9 cellular contexts compared by ENCODE assay signal in genomic region chr14:35229495-35230089, GRCh38.
DNase-seq lines count a peak whose midpoint lies in the region; ATAC-seq and TF ChIP-seq lines count a peak whose summit lies in the region.
"Had no signal": no experiment of that assay in that cellular context is flagged by ENCODE, and none has a peak within 500 bp of the region (broad histone marks: within the 10 kb centered on the region; RNA-seq: fewer than 3 reads in every experiment).

No MANE protein-coding gene starts in this region.

- H3K9ac ChIP-seq in BLaER1 treated with 17β-estradiol and CSF1 and Interleukin-3, amounts not matched to agents 10 nM and 100 nM = 0 out of 22 replicates have a peak overlapping the region, but pooled peaks of 2 of the 11 experiments have one; percentile 0 to 5
- no peak overlapping the region for H3K9ac ChIP-seq in PC-3 (ENCODE audit: low read length)

- no peaks in the 10 kb centered on the region for H3K9me3 ChIP-seq in BLaER1 treated with 17β-estradiol and CSF1 and Interleukin-3, amounts not matched to agents 10 nM and 100 nM (replicated peaks in 1 of 11)
- no peaks in the 10 kb centered on the region for H3K9me3 ChIP-seq in PC-3 (ENCODE audit: low read length)
- H3K9me3 ChIP-seq: tibial nerve had no signal

- CTCF ChIA-PET in PC-3 (lab: Charles Lee) = interaction anchor here (0.5 to 1.5 kb wide), 11 partner anchors 14 to 364 kb away, joined by 3 to 9 read pairs (median 3); no protein-coding TSS in a partner anchor

- peaks cover 0 to 19% (median 0%) of the 10 kb centered on the region in 11 experiments; a peak in 2 of 22 replicates for H3K36me3 ChIP-seq in BLaER1 treated with 17β-estradiol and CSF1 and Interleukin-3, amounts not matched to agents 10 nM and 100 nM
- no peaks in the 10 kb centered on the region for H3K36me3 ChIP-seq in PC-3 (ENCODE audit: low read depth, low read length)
- H3K36me3 ChIP-seq: tibial nerve had no signal

- no peaks in the 10 kb centered on the region; a peak in 2 of 22 replicates for H4K20me1 ChIP-seq in BLaER1 treated with 17β-estradiol and CSF1 and Interleukin-3, amounts not matched to agents 10 nM and 100 nM
- H4K20me1 ChIP-seq in PC-3 (ENCODE audit: low read length) = no peaks in the 10 kb centered on the region

- no peak overlapping the region for H3K4me3 ChIP-seq in BLaER1 treated with 17β-estradiol and CSF1 and Interleukin-3, amounts not matched to agents 10 nM and 100 nM
- H3K4me3 ChIP-seq in PC-3 (ENCODE audit: low read length) (no peak overlapping the region), fibroblast of villous mesenchyme (ENCODE audit: low read depth, low read length) (no peak overlapping the region), foreskin fibroblast (ENCODE audit: low read depth in 1 of 2, low read length in 2 of 2) (no peak overlapping the region)
- H3K4me3 ChIP-seq: tibial nerve had no signal

- H3K9me2 ChIP-seq in PC-3 (replicated peaks; ENCODE audit: low read length) = no peaks in the 10 kb centered on the region

- intact Hi-C loops in PC-3 (cut with micrococcal nuclease) (loop anchor here (1.0 to 10.0 kb wide), 4 partner anchors 21 to 455 kb away; partner anchors contain the start of gene PSMA6), Right ventricle myocardium superior (cut with DNase I) (no loop called here)

- H3K79me2 ChIP-seq in PC-3 (ENCODE audit: low read length) = no peaks in the 10 kb centered on the region

- POLR2A ChIA-PET in PC-3 (lab: Charles Lee; ENCODE audit: unreplicated experiment) = interaction anchor here (0.6 to 1.0 kb wide), 5 partner anchors 32 to 786 kb away, joined by 3 to 6 read pairs (median 3); no protein-coding TSS in a partner anchor

- H3K4me2 ChIP-seq in BLaER1 treated with 17β-estradiol and CSF1 and Interleukin-3, amounts not matched to agents 10 nM and 100 nM = peak overlapping the region in 10 of 11 experiments; percentile 1 to 78 (median 42); a peak in 16 of 22 replicates
- 0 out of 2 replicates have a peak overlapping the region, but pooled peaks have one; percentile 14 for H3K4me2 ChIP-seq in PC-3 (ENCODE audit: low read length)

- no TSS peak for BruUV-seq in PC-3 (replicated peaks; lab: Mats Ljungman, UMichigan)

- DNase-seq in PC-3 (peak; percentile 61), fibroblast of villous mesenchyme (ENCODE audit: low read depth) (peak; percentile 15), foreskin fibroblast (no peak), NCI-H187 (lab: John Stamatoyannopoulos, UW) (no peak), Right ventricle myocardium superior (no peak)

- H3K27me3 ChIP-seq in BLaER1 treated with 17β-estradiol and CSF1 and Interleukin-3, amounts not matched to agents 10 nM and 100 nM = no peaks in the 10 kb centered on the region
- H3K27me3 ChIP-seq in PC-3 (ENCODE audit: low read length) = no peaks in the 10 kb centered on the region
- H3K27me3 ChIP-seq: tibial nerve had no signal

- H3K4me1 ChIP-seq in BLaER1 treated with 17β-estradiol and CSF1 and Interleukin-3, amounts not matched to agents 10 nM and 100 nM = peaks cover 19 to 53% (median 43%) of the 10 kb centered on the region in 10 experiments
- no peaks in the 10 kb centered on the region for H3K4me1 ChIP-seq in PC-3 (ENCODE audit: insufficient read depth, low read length)

- TF ChIP-seq CTCF in PC-3 (conservative IDR thresholded peaks at IDR 0.05; ENCODE audit: low read depth, low read length) (peak; percentile 75), fibroblast of villous mesenchyme (IDR thresholded peaks at IDR 0.05; ENCODE audit: insufficient read depth, low read depth, low read length) (no peak), foreskin fibroblast (IDR thresholded peaks at IDR 0.05; ENCODE audit: low read depth, low read length) (no peak)

- ATAC-seq in GM18868 (IDR thresholded peaks at IDR 0.05; ENCODE audit: unreplicated experiment) = peak; percentile 51
- ATAC-seq in PC-3 = peak; percentile 84
- no peak for ATAC-seq in HG02970 (IDR thresholded peaks at IDR 0.05; ENCODE audit: low FRiP score, unreplicated experiment)
- no peak for ATAC-seq in Right ventricle myocardium superior (ENCODE audit: poor library complexity)

- H3K27ac ChIP-seq in BLaER1 treated with 17β-estradiol and CSF1 and Interleukin-3, amounts not matched to agents 10 nM and 100 nM = peak overlapping the region in 6 of 11 experiments; percentile 4 to 43 (median 24); a peak in 4 of 22 replicates
- no peak overlapping the region for H3K27ac ChIP-seq in PC-3 (ENCODE audit: low read length)
- H3K27ac ChIP-seq: tibial nerve had no signal

- H3F3A ChIP-seq in PC-3 (ENCODE audit: low read length, unreplicated experiment) = no peaks in the 10 kb centered on the region

- H2AFZ ChIP-seq in PC-3 (ENCODE audit: low read length) = no peak overlapping the region

Comparison
In these comparisons a context has a peak if more than half of its experiments do, and no peak if none do; other contexts are left out.
1. ATAC-seq: peak in GM18868 (single experiment) and PC-3 (single experiment); none in HG02970 (single experiment) and Right ventricle myocardium superior (single experiment).
2. DNase-seq: peak in PC-3 (single experiment) and fibroblast of villous mesenchyme (single experiment); none in foreskin fibroblast (0 of 2), NCI-H187 (0 of 2) and Right ventricle myocardium superior (single experiment).